21 cellular contexts compared by ENCODE assay signal in the genomic region with DNA sequence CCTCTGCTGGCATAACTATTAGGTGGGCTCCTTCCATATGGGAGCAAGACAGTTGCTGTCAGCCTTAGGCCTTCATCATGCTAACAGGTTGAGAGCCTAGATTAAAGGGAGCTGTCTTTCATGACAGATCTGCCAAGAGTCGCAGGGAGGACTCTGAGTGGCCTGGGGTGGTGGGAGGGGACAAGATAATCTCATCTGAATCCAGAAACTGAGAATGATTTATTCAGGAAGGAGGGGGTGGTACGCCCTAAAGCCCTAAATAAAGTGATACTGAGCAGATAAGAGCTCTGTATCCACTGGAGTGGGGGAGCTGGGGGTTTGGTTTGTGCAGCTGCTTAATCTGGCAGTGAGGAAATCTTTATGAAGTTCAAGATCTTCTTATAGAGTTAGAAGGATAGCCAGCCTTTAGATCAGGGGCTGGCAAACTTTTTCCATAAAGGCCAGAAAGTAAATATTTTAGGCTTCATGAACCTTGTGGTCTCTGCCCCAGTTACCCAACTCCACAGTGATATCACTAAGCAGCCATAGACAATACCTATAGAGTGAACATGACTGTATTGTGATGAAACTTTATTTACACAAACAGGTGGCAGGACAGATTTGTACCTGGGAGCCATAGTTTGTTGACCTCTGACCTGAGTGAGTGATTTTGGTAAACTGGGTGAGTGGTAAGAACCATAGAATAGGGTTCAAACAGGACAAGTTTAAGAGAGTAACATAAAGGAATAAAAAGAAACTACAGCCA. TPM values are rescaled to one million over a fixed set of nuclear protein-coding genes. Genes with fewer than 3 reads are reported as not detected.
DNase-seq lines count a peak whose midpoint lies in the region; ATAC-seq and TF ChIP-seq lines count a peak whose summit lies in the region.
"Had no signal": no experiment of that assay in that cellular context is flagged by ENCODE, and none has a peak within 500 bp of the region (broad histone marks: within the 10 kb centered on the region; RNA-seq: fewer than 3 reads in every experiment).

No MANE protein-coding gene starts in this region.

- H3K9me3 Mint-ChIP-seq in activated T-cell treated with anti-CD3 and anti-CD28 coated beads, Interleukin-2, amount 50 U/mL, for 72 hours: peaks cover 0 to 2% of the 10 kb centered on the region in 2 donors
- peaks cover 10% of the 10 kb centered on the region for H3K9me3 Mint-ChIP-seq in mesothelial cell of epicardium
- no peaks in the 10 kb centered on the region for H3K9me3 Mint-ChIP-seq in effector memory CD8-positive, alpha-beta T cell

- peak; percentile 22 to 49 for ATAC-seq in activated T-cell treated with anti-CD3 and anti-CD28 coated beads, Interleukin-2, amount 50 U/mL, for 72 hours (replicated peaks in 1 of 2)
- ATAC-seq in T-helper 17 cell: no peak
- no peak for ATAC-seq in effector memory CD8-positive, alpha-beta T cell (replicated peaks)
- ATAC-seq: lower lobe of right lung, psoas muscle had no signal

- H3K36me3 Mint-ChIP-seq in activated T-cell treated with anti-CD3 and anti-CD28 coated beads, Interleukin-2, amount 50 U/mL, for 72 hours (ENCODE audit: insufficient read depth in 2 of 2): no peaks in the 10 kb centered on the region
- H3K36me3 Mint-ChIP-seq in T-helper 17 cell (ENCODE audit: low read depth) (peaks cover 3% of the 10 kb centered on the region), mesothelial cell of epicardium (peaks cover 5% of the 10 kb centered on the region)
- no peaks in the 10 kb centered on the region for H3K36me3 Mint-ChIP-seq in effector memory CD8-positive, alpha-beta T cell (ENCODE audit: insufficient read depth)
- H3K36me3 Mint-ChIP-seq: activated naive CD4-positive, alpha-beta T cell treated with anti-CD3 and anti-CD28 coated beads, Interleukin-2, amount 50 U/mL, for 72 hours had no signal

- H3K4me1 Mint-ChIP-seq in activated T-cell treated with anti-CD3 and anti-CD28 coated beads, Interleukin-2, amount 50 U/mL, for 72 hours (ENCODE audit: low read depth): peaks cover 29% of the 10 kb centered on the region
- H3K4me1 Mint-ChIP-seq in T-helper 17 cell (peaks cover 9% of the 10 kb centered on the region), mesothelial cell of epicardium (peaks cover 49% of the 10 kb centered on the region)
- no peaks in the 10 kb centered on the region for H3K4me1 Mint-ChIP-seq in effector memory CD8-positive, alpha-beta T cell (ENCODE audit: low read depth in 2 of 2)

- no peak overlapping the region for H3K27ac Mint-ChIP-seq in activated T-cell treated with anti-CD3 and anti-CD28 coated beads, Interleukin-2, amount 50 U/mL, for 72 hours
- H3K27ac Mint-ChIP-seq in T-helper 17 cell (peak overlapping the region; percentile 47), mesothelial cell of epicardium (peak overlapping the region; percentile 76)
- no peak overlapping the region for H3K27ac Mint-ChIP-seq in effector memory CD8-positive, alpha-beta T cell
- H3K27ac Mint-ChIP-seq: activated CD4-positive, alpha-beta T cell treated with anti-CD3 and anti-CD28 coated beads, Interleukin-2, amount 10 ng/mL, durations not matched to agents 24 days and 14 days; activated naive CD4-positive, alpha-beta T cell treated with anti-CD3 and anti-CD28 coated beads, Interleukin-2, amount 50 U/mL, for 72 hours; activated T-helper 2 cell treated with anti-CD3 and anti-CD28 coated beads, Interferon-gamma antibody, Interleukin-2, Interleukin-4, amounts not matched to agents 10 μg/mL and 5 μg/mL and 100 μg/mL, durations not matched to agents 14 hours and 24 hours and 36 hours had no signal

- H3K27me3 Mint-ChIP-seq in activated T-cell treated with anti-CD3 and anti-CD28 coated beads, Interleukin-2, amount 50 U/mL, for 72 hours (ENCODE audit: low read depth): no peaks in the 10 kb centered on the region
- no peaks in the 10 kb centered on the region for H3K27me3 Mint-ChIP-seq in T-helper 17 cell
- no peaks in the 10 kb centered on the region for H3K27me3 Mint-ChIP-seq in mesothelial cell of epicardium (ENCODE audit: low read depth)
- no peaks in the 10 kb centered on the region for H3K27me3 Mint-ChIP-seq in effector memory CD8-positive, alpha-beta T cell
- H3K27me3 Mint-ChIP-seq: activated CD4-positive, alpha-beta T cell treated with anti-CD3 and anti-CD28 coated beads, Interleukin-2, amount 10 ng/mL, durations not matched to agents 24 days and 14 days had no signal

- no peaks in the 10 kb centered on the region for H3K9me3 ChIP-seq in T-helper 17 cell (ENCODE audit: control insufficient read depth, low read length, poor library complexity, severe bottlenecking)
- H3K9me3 ChIP-seq: lower lobe of right lung, psoas muscle had no signal

- TF ChIP-seq CTCF in mesothelial cell of epicardium (IDR thresholded peaks at IDR 0.05; ENCODE audit: unreplicated experiment): no peak

- DNase-seq in activated T-cell treated with anti-CD3 and anti-CD28 coated beads, Interleukin-2, amount 50 U/mL, for 72 hours: no peak
- no peak for DNase-seq in activated T-cell treated with anti-CD3 and anti-CD28 coated beads, Interleukin-2, amount 50 U/mL, for 1 hour
- DNase-seq in T-helper 17 cell (no peak), mesothelial cell of epicardium (ENCODE audit: low spot score in 2 of 2, unreplicated experiment in 2 of 2) (no peak), NCI-H1048 (lab: John Stamatoyannopoulos, UW) (no peak), NCI-H1417 treated with DMSO at 0.1 percent for 48 hours (lab: John Stamatoyannopoulos, UW) (no peak)
- DNase-seq in effector memory CD8-positive, alpha-beta T cell: no peak
- DNase-seq in effector CD4-positive, alpha-beta T cell: no peak
- DNase-seq: ACHN; activated CD4-positive, alpha-beta T cell treated with anti-CD3 and anti-CD28 coated beads, Interleukin-2, amount 10 ng/mL, durations not matched to agents 24 days and 14 days; caudate nucleus; DND-41; lower lobe of right lung; NCI-H1092 treated with DMSO at 0.1 percent for 48 hours; NCI-H2029; NCI-H526 treated with DMSO at 0.1 percent for 48 hours; psoas muscle; stimulated activated CD8-positive, alpha-beta memory T cell treated with anti-CD3 and anti-CD28 coated beads, Interleukin-4, amount 100 ng/mL, for 48 hours; SW 1271 had no signal

- H3K4me3 Mint-ChIP-seq in activated T-cell treated with anti-CD3 and anti-CD28 coated beads, Interleukin-2, amount 50 U/mL, for 72 hours: no peak overlapping the region
- no peak overlapping the region for H3K4me3 Mint-ChIP-seq in T-helper 17 cell
- H3K4me3 Mint-ChIP-seq in mesothelial cell of epicardium: no peak overlapping the region
- no peak overlapping the region for H3K4me3 Mint-ChIP-seq in effector memory CD8-positive, alpha-beta T cell
- H3K4me3 Mint-ChIP-seq: activated CD4-positive, alpha-beta T cell treated with anti-CD3 and anti-CD28 coated beads, Interleukin-2, amount 10 ng/mL, durations not matched to agents 24 days and 14 days had no signal

RNA-seq across cellular contexts. Expression of gene STK24, which starts 9.7 kb away (rescaled TPM):
- total RNA-seq in activated T-cell treated with anti-CD3 and anti-CD28 coated beads, Interleukin-2, amount 50 U/mL, for 72 hours: 100 to 1,000 TPM; 175 to 207 TPM
- total RNA-seq in T-helper 17 cell (100 to 1,000 TPM; 134 to 163 TPM), mesothelial cell of epicardium (85.4 to 92.1 TPM (median 88.4 TPM) in 3 replicates)

Comparison
In these comparisons a context has a peak if more than half of its experiments do, and no peak if none do; other contexts are left out.
1. ATAC-seq: peak in activated T-cell treated with anti-CD3 and anti-CD28 coated beads, Interleukin-2, amount 50 U/mL, for 72 hours (2 of 2); none in T-helper 17 cell (single experiment) and effector memory CD8-positive, alpha-beta T cell (single experiment).
2. H3K27ac Mint-ChIP-seq: peak in T-helper 17 cell (single experiment) and mesothelial cell of epicardium (single experiment); none in activated T-cell treated with anti-CD3 and anti-CD28 coated beads, Interleukin-2, amount 50 U/mL, for 72 hours (single experiment) and effector memory CD8-positive, alpha-beta T cell (0 of 2).